ENCODE assay signal across 27 cellular contexts in genomic region chr3:134078169-134078821, GRCh38. TPM values are rescaled to one million over a fixed set of nuclear protein-coding genes. Genes with fewer than 3 reads are reported as not detected.
A peak's percentile ranks its signal among the peaks of the same experiment; 100 is the strongest.
DNase-seq lines count a peak whose midpoint lies in the region; ATAC-seq and TF ChIP-seq lines count a peak whose summit lies in the region.
"Had no signal": no experiment of that assay in that cellular context is flagged by ENCODE, and none has a peak within 500 bp of the region (broad histone marks: within the 10 kb centered on the region; RNA-seq: fewer than 3 reads in every experiment).

No MANE protein-coding gene starts in this region.

- H3K27ac ChIP-seq in gastrocnemius medialis = no peak overlapping the region
- H3K27ac ChIP-seq: cardiac muscle cell, heart left ventricle, neutrophil, RWPE1, SK-N-MC, vagina, VCaP had no signal

- no peaks in the 10 kb centered on the region for H3K36me3 ChIP-seq in gastrocnemius medialis
- H3K36me3 ChIP-seq: cardiac muscle cell, heart left ventricle, neutrophil, vagina had no signal

- H3K9me3 ChIP-seq in gastrocnemius medialis = peaks cover 0 to 6% (median 0%) of the 10 kb centered on the region in 3 donors
- H3K9me3 ChIP-seq: neutrophil, vagina had no signal

- ATAC-seq in gastrocnemius medialis = peak; percentile 46 to 56
- ATAC-seq: activated T-helper 17 cell treated with anti-CD3 and anti-CD28 coated beads, Interleukin-2, amount 50 U/mL, for 72 hours; GM23338; heart left ventricle; left cardiac atrium had no signal

- no peaks in the 10 kb centered on the region for H3K4me1 ChIP-seq in gastrocnemius medialis
- H3K4me1 ChIP-seq: vagina had no signal

- no peak for TF ChIP-seq POLR2A in gastrocnemius medialis (IDR thresholded peaks at IDR 0.05)

- in situ Hi-C loops in gastrocnemius medialis (cut with MboI; ENCODE audit: low sequenced_read_pairs in 4 of 4) (no loop called here), KBM-7 (cut with MboI; ENCODE audit: low pct_unique_long_range_greater_than_20kb, low sequenced_read_pairs) (no loop called here)

- intact Hi-C loops in gastrocnemius medialis (cut with DNase I; ENCODE audit: low total_unique reads) = no loop called here

- TF ChIP-seq CTCF in AG10803 (conservative IDR thresholded peaks at IDR 0.05; ENCODE audit: low read length) = no peak
- no peak for TF ChIP-seq CTCF in gastrocnemius medialis (IDR thresholded peaks at IDR 0.05 in 4 of 5, conservative IDR thresholded peaks at IDR 0.05 in 1 of 5)
- TF ChIP-seq CTCF in GM20000 (IDR thresholded peaks at IDR 0.05; ENCODE audit: extremely low read depth, missing control alignments) = no peak

- no peaks in the 10 kb centered on the region for H3K27me3 ChIP-seq in gastrocnemius medialis
- H3K27me3 ChIP-seq: cardiac muscle cell, heart left ventricle, neutrophil, vagina had no signal

- DNase-seq in AG10803 (ENCODE audit: low read depth) (peak; percentile 72), HS-5 (ENCODE audit: low read depth) (peak; percentile 50), fibroblast of gingiva (ENCODE audit: low read depth) (peak; percentile 57), gastrocnemius medialis (peak in 1 of 2 donors; percentile 22), dedifferentiated amniotic fluid mesenchymal stem cell (ENCODE audit: extremely low spot score) (no peak), GM20000 (ENCODE audit: low spot score) (no peak), foreskin melanocyte (no peak), KBM-7 (no peak)
- DNase-seq: ACHN; activated CD4-positive, alpha-beta T cell treated with anti-CD3 and anti-CD28 coated beads, Interleukin-2, amount 10 ng/mL, durations not matched to agents 7 days and 5 days; activated CD8-positive, alpha-beta memory T cell treated with anti-CD3 and anti-CD28 coated beads, Interleukin-2, amount 50 U/mL, for 4 hours; anterior cingulate cortex; dermis blood vessel endothelial cell; heart left ventricle; KG1; left cardiac atrium; mesendoderm; T-helper 2 cell had no signal

- no peak overlapping the region for H3K4me3 ChIP-seq in AG10803 (ENCODE audit: low read length)
- H3K4me3 ChIP-seq in gastrocnemius medialis = no peak overlapping the region
- H3K4me3 ChIP-seq: cardiac muscle cell, GM23338, heart left ventricle, SK-N-MC, smooth muscle cell, vagina had no signal

RNA-seq across cellular contexts. Expression of gene SLCO2A1, which starts 48.6 kb away (rescaled TPM):
- total RNA-seq in gastrocnemius medialis = 1 to 10 TPM in 3 of 4 donors, under 1 TPM in 1; 0.07 to 2.4 (median 1.3) TPM
- total RNA-seq: activated CD4-positive, alpha-beta T cell treated with anti-CD3 and anti-CD28 coated beads, Interleukin-2, amount 10 ng/mL, durations not matched to agents 7 days and 5 days; activated T-helper 17 cell treated with anti-CD3 and anti-CD28 coated beads, Interleukin-2, amount 50 U/mL, for 72 hours had no signal

Comparison
In these comparisons a context has a peak if more than half of its experiments do, and no peak if none do; other contexts are left out.
1. DNase-seq: peak in AG10803 (single experiment), HS-5 (single experiment) and fibroblast of gingiva (single experiment); none in dedifferentiated amniotic fluid mesenchymal stem cell (single experiment), GM20000 (single experiment), foreskin melanocyte (single experiment) and KBM-7 (single experiment).